31 cellular contexts compared by ENCODE assay signal in genomic region chr12:131693149-131693548, GRCh38.
"Had no signal": no experiment of that assay in that cellular context is flagged by ENCODE, and none has a peak within 500 bp of the region (broad histone marks: within the 10 kb centered on the region; RNA-seq: fewer than 3 reads in every experiment).

No MANE protein-coding gene starts in this region.

- H3K4me1 Mint-ChIP-seq: activated B cell treated with CpG ODN at 0.5 μM for 24 hours; activated CD8-positive, alpha-beta memory T cell treated with anti-CD3 and anti-CD28 coated beads, Interleukin-2, amount 10 ng/mL, durations not matched to agents 7 days and 5 days; activated naive CD4-positive, alpha-beta T cell treated with anti-CD3 and anti-CD28 coated beads, Interleukin-2, amount 50 U/mL, for 24 hours; activated naive CD8-positive, alpha-beta T cell treated with anti-CD3 and anti-CD28 coated beads, Interleukin-2, amount 10 ng/mL, durations not matched to agents 7 days and 5 days; central memory CD8-positive, alpha-beta T cell; T-helper 17 cell had no signal

- H3K4me3 Mint-ChIP-seq: activated B cell treated with CpG ODN at 0.5 μM for 24 hours; activated CD8-positive, alpha-beta memory T cell treated with anti-CD3 and anti-CD28 coated beads, Interleukin-2, amount 10 ng/mL, durations not matched to agents 7 days and 5 days; activated CD8-positive, alpha-beta T cell treated with anti-CD3 and anti-CD28 coated beads for 36 hours; activated naive CD4-positive, alpha-beta T cell treated with anti-CD3 and anti-CD28 coated beads for 36 hours; activated naive CD4-positive, alpha-beta T cell treated with anti-CD3 and anti-CD28 coated beads, Interleukin-2, amount 50 U/mL, for 24 hours; activated naive CD8-positive, alpha-beta T cell treated with anti-CD3 and anti-CD28 coated beads, Interleukin-2, amount 10 ng/mL, durations not matched to agents 7 days and 5 days; activated T-cell treated with anti-CD3 and anti-CD28 coated beads, Interleukin-2, amount 50 U/mL, for 24 hours; activated T-cell treated with anti-CD3 and anti-CD28 coated beads, Interleukin-2, amount 50 U/mL, for 72 hours; central memory CD8-positive, alpha-beta T cell; dendritic cell treated with granulocyte-macrophage colony-stimulating factor and Interleukin-4, amounts not matched to agents 40 ng/mL and 50 ng/mL, for 4 days; effector memory CD8-positive, alpha-beta T cell; T-helper 17 cell; T-helper 2 cell treated with Interferon-gamma antibody and Interleukin-4, amounts not matched to agents 5 μg/mL and 100 μg/mL, for 36 hours had no signal

- H3K27me3 Mint-ChIP-seq: activated CD8-positive, alpha-beta memory T cell treated with anti-CD3 and anti-CD28 coated beads, Interleukin-2, amount 10 ng/mL, durations not matched to agents 7 days and 5 days; activated naive CD8-positive, alpha-beta T cell treated with anti-CD3 and anti-CD28 coated beads, Interleukin-2, amount 10 ng/mL, durations not matched to agents 7 days and 5 days; dendritic cell treated with granulocyte-macrophage colony-stimulating factor and Interleukin-4, amounts not matched to agents 40 ng/mL and 50 ng/mL, for 4 days had no signal

- ATAC-seq: activated CD4-positive, CD25-positive, alpha-beta regulatory T cell treated with anti-CD3 and anti-CD28 coated beads, Interleukin-2, amount 50 U/mL, for 24 hours; activated CD8-positive, alpha-beta memory T cell treated with anti-CD3 and anti-CD28 coated beads, Interleukin-2, amount 10 ng/mL, durations not matched to agents 7 days and 5 days; activated CD8-positive, alpha-beta T cell treated with anti-CD3 and anti-CD28 coated beads for 36 hours; activated T-cell treated with anti-CD3 and anti-CD28 coated beads, Interleukin-2, amount 50 U/mL, for 72 hours; effector memory CD8-positive, alpha-beta T cell; foreskin keratinocyte; gastrocnemius medialis; heart left ventricle; T-helper 17 cell had no signal

- H3K36me3 Mint-ChIP-seq: activated CD8-positive, alpha-beta memory T cell treated with anti-CD3 and anti-CD28 coated beads, Interleukin-2, amount 10 ng/mL, durations not matched to agents 7 days and 5 days; activated naive CD4-positive, alpha-beta T cell treated with anti-CD3 and anti-CD28 coated beads, Interleukin-2, amount 50 U/mL, for 24 hours; activated naive CD8-positive, alpha-beta T cell treated with anti-CD3 and anti-CD28 coated beads, Interleukin-2, amount 10 ng/mL, durations not matched to agents 7 days and 5 days had no signal

- DNase-seq: activated B cell treated with CpG ODN at 0.5 μM for 24 hours; activated CD4-positive, alpha-beta T cell treated with anti-CD3 and anti-CD28 coated beads for 48 hours; activated CD4-positive, alpha-beta T cell treated with anti-CD3 and anti-CD28 coated beads, Interleukin-2, amount 50 U/mL, for 1 hour; activated CD8-positive, alpha-beta memory T cell treated with anti-CD3 and anti-CD28 coated beads, Interleukin-2, amount 50 U/mL, for 4 hours; activated CD8-positive, alpha-beta T cell treated with anti-CD3 and anti-CD28 coated beads for 36 hours; activated naive CD4-positive, alpha-beta T cell treated with anti-CD3 and anti-CD28 coated beads for 36 hours; activated naive CD8-positive, alpha-beta T cell treated with anti-CD3 and anti-CD28 coated beads, Interleukin-2, amount 10 ng/mL, durations not matched to agents 7 days and 5 days; activated T-cell treated with anti-CD3 and anti-CD28 coated beads for 4 hours; activated T-cell treated with anti-CD3 and anti-CD28 coated beads, Interleukin-2, amount 50 U/mL, for 24 hours; activated T-cell treated with anti-CD3 and anti-CD28 coated beads, Interleukin-2, amount 50 U/mL, for 72 hours; amniotic stem cell; anterior cingulate cortex; brain microvascular endothelial cell; dorsolateral prefrontal cortex; effector CD4-positive, alpha-beta T cell; effector memory CD8-positive, alpha-beta T cell; erythroblast; foreskin keratinocyte; gastrocnemius medialis; glutamatergic neuron; heart left ventricle; T-helper 1 cell; T-helper 17 cell; T1000; WERI-Rb-1 had no signal

- H3K27ac Mint-ChIP-seq: activated B cell treated with CpG ODN at 0.5 μM for 24 hours; activated CD8-positive, alpha-beta memory T cell treated with anti-CD3 and anti-CD28 coated beads, Interleukin-2, amount 10 ng/mL, durations not matched to agents 7 days and 5 days; activated CD8-positive, alpha-beta T cell treated with anti-CD3 and anti-CD28 coated beads for 36 hours; activated naive CD4-positive, alpha-beta T cell treated with anti-CD3 and anti-CD28 coated beads for 36 hours; activated naive CD4-positive, alpha-beta T cell treated with anti-CD3 and anti-CD28 coated beads, Interleukin-2, amount 50 U/mL, for 24 hours; activated naive CD8-positive, alpha-beta T cell treated with anti-CD3 and anti-CD28 coated beads, Interleukin-2, amount 10 ng/mL, durations not matched to agents 7 days and 5 days; activated T-cell treated with anti-CD3 and anti-CD28 coated beads, Interleukin-2, amount 50 U/mL, for 24 hours; activated T-cell treated with anti-CD3 and anti-CD28 coated beads, Interleukin-2, amount 50 U/mL, for 72 hours; dendritic cell treated with granulocyte-macrophage colony-stimulating factor and Interleukin-4, amounts not matched to agents 40 ng/mL and 50 ng/mL, for 4 days; effector memory CD8-positive, alpha-beta T cell; T-helper 17 cell; T-helper 2 cell treated with Interferon-gamma antibody and Interleukin-4, amounts not matched to agents 5 μg/mL and 100 μg/mL, for 36 hours had no signal

- H3K9me3 Mint-ChIP-seq: activated B cell treated with CpG ODN at 0.5 μM for 24 hours; activated naive CD4-positive, alpha-beta T cell treated with anti-CD3 and anti-CD28 coated beads for 36 hours; activated naive CD4-positive, alpha-beta T cell treated with anti-CD3 and anti-CD28 coated beads, Interleukin-2, amount 50 U/mL, for 24 hours; activated T-cell treated with anti-CD3 and anti-CD28 coated beads, Interleukin-2, amount 50 U/mL, for 24 hours; central memory CD8-positive, alpha-beta T cell; effector memory CD8-positive, alpha-beta T cell had no signal
